14 cellular contexts compared by ENCODE assay signal in genomic region chr18:62651276-62652031, GRCh38.
DNase-seq lines count a peak whose midpoint lies in the region; ATAC-seq and TF ChIP-seq lines count a peak whose summit lies in the region.
"Had no signal": no experiment of that assay in that cellular context is flagged by ENCODE, and none has a peak within 500 bp of the region (broad histone marks: within the 10 kb centered on the region; RNA-seq: fewer than 3 reads in every experiment).

No MANE protein-coding gene starts in this region.

- no peaks in the 10 kb centered on the region for H3K36me3 Mint-ChIP-seq in stimulated activated effector memory CD8-positive, alpha-beta T cell treated with anti-CD3 and anti-CD28 coated beads, Interleukin-12 subunit alpha, Interleukin-12 subunit beta, amount 100 ng/mL, for 72 hours

- no peak for TF ChIP-seq CTCF in osteoblast (IDR thresholded peaks at IDR 0.05; ENCODE audit: extremely low read depth, low read depth, low read length)
- no peak for TF ChIP-seq CTCF in breast epithelium (IDR thresholded peaks at IDR 0.05)

- H3K27ac ChIP-seq in GM23248 (no peak overlapping the region), osteoblast (ENCODE audit: low read depth, low read length) (no peak overlapping the region), breast epithelium (no peak overlapping the region)
- H3K27ac ChIP-seq: adrenal gland had no signal

- H3K36me3 ChIP-seq in GM23248 (ENCODE audit: low read depth) (no peaks in the 10 kb centered on the region), osteoblast (ENCODE audit: insufficient read depth, low read length) (no peaks in the 10 kb centered on the region), breast epithelium (no peaks in the 10 kb centered on the region)
- H3K36me3 ChIP-seq: adrenal gland had no signal

- H4K20me1 ChIP-seq in GM23248 (ENCODE audit: insufficient read depth) (no peaks in the 10 kb centered on the region), osteoblast (ENCODE audit: insufficient read depth, low read length) (no peaks in the 10 kb centered on the region)

- 65 to 67% methylated on average over 7 of the region's 7 CpGs for WGBS in GM23248 (ENCODE audit: low coverage in 1 of 2, low lambda C conversion rate in 2 of 2, missing lambda C conversion rate in 2 of 2), 2 experiments

- no peaks in the 10 kb centered on the region for H3K9me2 ChIP-seq in GM23248 (ENCODE audit: insufficient read depth)

- in situ Hi-C loops in GM23248 (cut with MboI): no loop called here

- H3K4me3 ChIP-seq in GM23248 (no peak overlapping the region), osteoblast (ENCODE audit: insufficient read depth, low read length) (no peak overlapping the region), breast epithelium (no peak overlapping the region)
- H3K4me3 ChIP-seq: adrenal gland, smooth muscle cell had no signal

- H3K4me1 Mint-ChIP-seq in stimulated activated effector memory CD8-positive, alpha-beta T cell treated with anti-CD3 and anti-CD28 coated beads, Interleukin-12 subunit alpha, Interleukin-12 subunit beta, amount 100 ng/mL, for 72 hours: no peaks in the 10 kb centered on the region
- H3K4me1 Mint-ChIP-seq: activated CD4-positive, alpha-beta memory T cell treated with anti-CD3 and anti-CD28 coated beads, Interleukin-2, amount 10 ng/mL, durations not matched to agents 7 days and 5 days had no signal

- no peak overlapping the region for H3K9ac ChIP-seq in GM23248

- H3K9me3 ChIP-seq in GM23248 (ENCODE audit: low read depth) (no peaks in the 10 kb centered on the region), osteoblast (ENCODE audit: low read depth, low read length) (no peaks in the 10 kb centered on the region), breast epithelium (no peaks in the 10 kb centered on the region)
- H3K9me3 ChIP-seq: adrenal gland had no signal

- no peak overlapping the region for H3K27ac Mint-ChIP-seq in stimulated activated effector memory CD8-positive, alpha-beta T cell treated with anti-CD3 and anti-CD28 coated beads, Interleukin-12 subunit alpha, Interleukin-12 subunit beta, amount 100 ng/mL, for 72 hours
- H3K27ac Mint-ChIP-seq: activated CD4-positive, alpha-beta memory T cell treated with anti-CD3 and anti-CD28 coated beads, Interleukin-2, amount 10 ng/mL, durations not matched to agents 7 days and 5 days had no signal

- H3K4me2 ChIP-seq in GM23248 (ENCODE audit: unreplicated experiment) (no peak overlapping the region), osteoblast (ENCODE audit: insufficient read depth, low read length) (peak overlapping the region; percentile 56)
- H3K4me2 ChIP-seq: smooth muscle cell had no signal

- intact Hi-C loops in Right ventricle myocardium inferior (cut with DNase I): no loop called here
- intact Hi-C loops in breast epithelium (cut with DNase I; ENCODE audit: low total_unique reads): no loop called here

- H3K79me2 ChIP-seq in GM23248 (ENCODE audit: insufficient read depth): no peaks in the 10 kb centered on the region
- H3K79me2 ChIP-seq in osteoblast (ENCODE audit: insufficient read depth, low read length): no peaks in the 10 kb centered on the region

- no peaks in the 10 kb centered on the region for H3F3A ChIP-seq in GM23248 (ENCODE audit: insufficient read depth)

- no peak for TF ChIP-seq POLR2A in breast epithelium (IDR thresholded peaks at IDR 0.05)

- DNase-seq in NCI-H2107 treated with DMSO at 0.1 percent for 48 hours (lab: John Stamatoyannopoulos, UW; ENCODE audit: unreplicated experiment) (peak; percentile 31), NCI-H2107 (lab: John Stamatoyannopoulos, UW) (no peak), GM23248 (no peak), NAMALWA (ENCODE audit: low spot score) (peak; percentile 63), osteoblast (ENCODE audit: insufficient read length, low spot score, missing footprints) (no peak), Right ventricle myocardium inferior (ENCODE audit: missing footprints) (no peak), breast epithelium (ENCODE audit: low spot score in 2 of 2) (no peak)
- DNase-seq in stimulated activated effector memory CD8-positive, alpha-beta T cell treated with anti-CD3 and anti-CD28 coated beads, Interleukin-12 subunit alpha, Interleukin-12 subunit beta, amount 100 ng/mL, for 72 hours (ENCODE audit: low spot score in 2 of 2): no peak
- DNase-seq: activated CD4-positive, alpha-beta memory T cell treated with anti-CD3 and anti-CD28 coated beads, Interleukin-2, amount 10 ng/mL, durations not matched to agents 7 days and 5 days; adrenal gland; H9; NCI-H2227 treated with DMSO at 0.1 percent for 48 hours; stimulated activated CD8-positive, alpha-beta memory T cell treated with anti-CD3 and anti-CD28 coated beads, Interleukin-4, amount 100 ng/mL, for 48 hours had no signal

- no peaks in the 10 kb centered on the region for H3K4me1 ChIP-seq in GM23248 (ENCODE audit: insufficient read depth)
- peaks cover 3% of the 10 kb centered on the region for H3K4me1 ChIP-seq in osteoblast (ENCODE audit: insufficient read depth, low read length)
- no peaks in the 10 kb centered on the region for H3K4me1 ChIP-seq in breast epithelium
- H3K4me1 ChIP-seq: adrenal gland had no signal

- H3K9me3 Mint-ChIP-seq in stimulated activated effector memory CD8-positive, alpha-beta T cell treated with anti-CD3 and anti-CD28 coated beads, Interleukin-12 subunit alpha, Interleukin-12 subunit beta, amount 100 ng/mL, for 72 hours: no peaks in the 10 kb centered on the region
- H3K9me3 Mint-ChIP-seq: activated CD4-positive, alpha-beta memory T cell treated with anti-CD3 and anti-CD28 coated beads, Interleukin-2, amount 10 ng/mL, durations not matched to agents 7 days and 5 days; H9 had no signal

- no peak for ATAC-seq in Right ventricle myocardium inferior
- no peak for ATAC-seq in stimulated activated effector memory CD8-positive, alpha-beta T cell treated with anti-CD3 and anti-CD28 coated beads, Interleukin-12 subunit alpha, Interleukin-12 subunit beta, amount 100 ng/mL, for 72 hours

- H3K27me3 ChIP-seq in GM23248 (replicated peaks; ENCODE audit: insufficient read depth) (no peaks in the 10 kb centered on the region), osteoblast (ENCODE audit: insufficient read depth, low read length) (peaks cover 13% of the 10 kb centered on the region), breast epithelium (no peaks in the 10 kb centered on the region)
- H3K27me3 ChIP-seq: adrenal gland had no signal

- 0 out of 2 replicates have a peak overlapping the region, but pooled peaks have one; percentile 33 for H2AFZ ChIP-seq in GM23248
- H2AFZ ChIP-seq in osteoblast (ENCODE audit: low read length): peak overlapping the region; percentile 70

- no peak overlapping the region for H3K4me3 Mint-ChIP-seq in stimulated activated effector memory CD8-positive, alpha-beta T cell treated with anti-CD3 and anti-CD28 coated beads, Interleukin-12 subunit alpha, Interleukin-12 subunit beta, amount 100 ng/mL, for 72 hours
- H3K4me3 Mint-ChIP-seq: activated CD4-positive, alpha-beta memory T cell treated with anti-CD3 and anti-CD28 coated beads, Interleukin-2, amount 10 ng/mL, durations not matched to agents 7 days and 5 days; H9 had no signal

Comparison
In these comparisons a context has a peak if more than half of its experiments do, and no peak if none do; other contexts are left out.
1. DNase-seq: peak in NCI-H2107 treated with DMSO at 0.1 percent for 48 hours (single experiment) and NAMALWA (single experiment); none in NCI-H2107 (single experiment), GM23248 (single experiment), osteoblast (single experiment), Right ventricle myocardium inferior (single experiment), stimulated activated effector memory CD8-positive, alpha-beta T cell treated with anti-CD3 and anti-CD28 coated beads, Interleukin-12 subunit alpha, Interleukin-12 subunit beta, amount 100 ng/mL, for 72 hours (0 of 2) and breast epithelium (0 of 2).